Comparison of ENCODE assay signal across 1 cellular context in genomic region chr1:169570172-169570574, GRCh38.
TF ChIP-seq lines count a peak whose summit lies in the region.

No MANE protein-coding gene starts in this region.

TF ChIP-seq in HepG2, 621 proteins besides CTCF, POLR2A, EP300 and RAD21 (continues in another document):
- TF ChIP-seq MZF1 (CRISPR knock-in tag; IDR thresholded peaks at IDR 0.05; ENCODE audit: borderline replicate concordance) = no peak
- no peak for TF ChIP-seq GLMP (CRISPR knock-in tag; IDR thresholded peaks at IDR 0.05; ENCODE audit: borderline replicate concordance)
- TF ChIP-seq SP4 (CRISPR knock-in tag; IDR thresholded peaks at IDR 0.05) = no peak
- no peak for TF ChIP-seq GTF3A (CRISPR knock-in tag; conservative IDR thresholded peaks at IDR 0.05)
- TF ChIP-seq LBX2 (CRISPR knock-in tag; IDR thresholded peaks at IDR 0.05; ENCODE audit: borderline replicate concordance) = no peak
- TF ChIP-seq ZNF484 (CRISPR knock-in tag; IDR thresholded peaks at IDR 0.05; ENCODE audit: borderline replicate concordance, low read depth) = no peak
- peak; percentile 90 for TF ChIP-seq GATAD2A (CRISPR knock-in tag; IDR thresholded peaks at IDR 0.05)
- TF ChIP-seq MAZ (IDR thresholded peaks at IDR 0.05; ENCODE audit: borderline replicate concordance, low read depth, low read length) = no peak
- no peak for TF ChIP-seq MAZ (CRISPR knock-in tag; IDR thresholded peaks at IDR 0.05; ENCODE audit: low read depth)
- no peak for TF ChIP-seq ZNF124 (CRISPR knock-in tag; IDR thresholded peaks at IDR 0.05)
- TF ChIP-seq HDAC1 (CRISPR knock-in tag; IDR thresholded peaks at IDR 0.05) = 0 out of 2 replicates have a peak, but pooled peaks have one; percentile 29
- no peak for TF ChIP-seq ZFY (CRISPR knock-in tag; IDR thresholded peaks at IDR 0.05)
- TF ChIP-seq ZNF549 (CRISPR knock-in tag; IDR thresholded peaks at IDR 0.05) = no peak
- no peak for TF ChIP-seq ATF6 (CRISPR knock-in tag; conservative IDR thresholded peaks at IDR 0.05)
- no peak for TF ChIP-seq KDM3A (CRISPR knock-in tag; IDR thresholded peaks at IDR 0.05; ENCODE audit: low read depth)
- no peak for TF ChIP-seq NR2F1 (CRISPR knock-in tag; IDR thresholded peaks at IDR 0.05)
- TF ChIP-seq NCOR1 (IDR thresholded peaks at IDR 0.05; ENCODE audit: borderline replicate concordance, low read length) = peak; percentile 94; the same call in 1 of the 2 replicates
- no peak for TF ChIP-seq CSRNP1 (CRISPR knock-in tag; IDR thresholded peaks at IDR 0.05)
- no peak for TF ChIP-seq ZNF83 (CRISPR knock-in tag; IDR thresholded peaks at IDR 0.05; ENCODE audit: borderline replicate concordance)
- no peak for TF ChIP-seq PHF20 (CRISPR knock-in tag; IDR thresholded peaks at IDR 0.05)
- TF ChIP-seq XBP1 (CRISPR knock-in tag; IDR thresholded peaks at IDR 0.05) = no peak
- TF ChIP-seq ARID5B (CRISPR knock-in tag; IDR thresholded peaks at IDR 0.05) = peak; percentile 98
- peak; percentile 40; the same call in 1 of the 2 replicates for TF ChIP-seq ZNF503 (CRISPR knock-in tag; IDR thresholded peaks at IDR 0.05)
- TF ChIP-seq NFIB (CRISPR knock-in tag; IDR thresholded peaks at IDR 0.05; ENCODE audit: borderline replicate concordance) = no peak
- TF ChIP-seq ZBTB38 (CRISPR knock-in tag; IDR thresholded peaks at IDR 0.05) = no peak
- TF ChIP-seq MXD1 (CRISPR knock-in tag; IDR thresholded peaks at IDR 0.05) = no peak
- TF ChIP-seq IRF2 (CRISPR knock-in tag; IDR thresholded peaks at IDR 0.05) = peak; percentile 88
- TF ChIP-seq HINFP (CRISPR knock-in tag; IDR thresholded peaks at IDR 0.05; ENCODE audit: low read depth) = no peak
- no peak for TF ChIP-seq ZNF326 (CRISPR knock-in tag; IDR thresholded peaks at IDR 0.05; ENCODE audit: borderline replicate concordance)
- peak; percentile 37; the same call in 1 of the 2 replicates for TF ChIP-seq GATAD1 (CRISPR knock-in tag; IDR thresholded peaks at IDR 0.05)
- TF ChIP-seq ZNF18 (CRISPR knock-in tag; IDR thresholded peaks at IDR 0.05; ENCODE audit: insufficient replicate concordance) = no peak
- no peak for TF ChIP-seq ZSCAN31 (CRISPR knock-in tag; IDR thresholded peaks at IDR 0.05; ENCODE audit: low read depth)
- TF ChIP-seq ZNF225 (CRISPR knock-in tag; IDR thresholded peaks at IDR 0.05) = no peak
- TF ChIP-seq RBAK (CRISPR knock-in tag; IDR thresholded peaks at IDR 0.05) = no peak
- no peak for TF ChIP-seq XRCC5 (optimal IDR thresholded peaks at IDR 0.05; ENCODE audit: low read length)
- no peak for TF ChIP-seq CHD2 (IDR thresholded peaks at IDR 0.05; ENCODE audit: low read depth, low read length)
- no peak for TF ChIP-seq ZFP36L1 (CRISPR knock-in tag; IDR thresholded peaks at IDR 0.05)
- TF ChIP-seq ZBTB49 (CRISPR knock-in tag; IDR thresholded peaks at IDR 0.05; ENCODE audit: borderline replicate concordance) = no peak
- TF ChIP-seq ZSCAN29 (CRISPR knock-in tag; conservative IDR thresholded peaks at IDR 0.05) = no peak
- TF ChIP-seq ARID4A (CRISPR knock-in tag; IDR thresholded peaks at IDR 0.05; ENCODE audit: borderline replicate concordance) = no peak; the same call in 1 of the 2 replicates
